ENCODE assay signal across 8 cellular contexts in the genomic region with DNA sequence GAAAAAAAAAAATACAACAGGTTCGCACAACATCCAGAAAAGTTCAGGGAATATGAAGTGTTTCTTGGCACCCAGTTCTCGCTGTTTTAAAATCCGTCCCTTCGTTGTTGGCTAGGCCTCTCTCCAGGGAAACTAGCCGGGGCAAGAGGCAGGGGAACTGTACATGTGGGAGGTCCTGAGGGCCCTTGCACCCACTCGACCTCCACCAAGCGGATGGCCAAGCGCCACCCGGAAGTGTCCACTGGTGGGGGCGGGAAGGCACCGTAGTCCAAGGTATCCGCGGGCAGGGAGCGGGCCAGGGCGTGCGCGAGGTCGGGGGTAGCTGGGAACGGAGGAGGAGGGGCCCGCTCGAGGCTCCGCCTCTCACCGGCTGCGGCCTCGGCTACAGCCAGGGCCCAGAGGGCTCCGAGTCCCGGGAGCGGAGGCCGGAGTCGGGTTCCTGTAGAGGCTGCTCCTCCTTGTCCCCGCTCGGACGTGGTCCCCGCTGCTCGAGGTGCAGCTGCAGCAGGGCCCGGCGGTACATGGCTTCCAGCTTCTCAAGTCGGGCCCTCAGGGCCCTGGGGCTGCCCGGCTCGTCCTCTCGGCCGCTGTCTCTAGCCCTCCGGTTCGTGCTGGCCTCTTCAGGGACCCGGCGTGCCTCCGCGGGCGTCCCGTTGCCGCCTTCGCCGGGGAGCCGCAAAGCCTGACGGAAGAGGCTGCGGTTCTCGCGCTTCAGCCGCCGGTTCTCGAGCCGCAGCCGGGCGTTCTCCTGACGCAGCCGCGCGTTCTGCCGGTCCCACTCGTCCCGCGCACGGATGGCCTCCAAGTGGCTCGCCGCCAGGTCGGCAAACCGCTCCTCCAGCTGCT. TPM values are rescaled to one million over a fixed set of nuclear protein-coding genes. Genes with fewer than 3 reads are reported as not detected.
DNase-seq lines count a peak whose midpoint lies in the region; ATAC-seq and TF ChIP-seq lines count a peak whose summit lies in the region.

No MANE protein-coding gene starts in this region.

- no peaks in the 10 kb centered on the region for H3K9me3 Mint-ChIP-seq in T-helper 2 cell treated with Interferon-gamma antibody and Interleukin-4, amounts not matched to agents 5 μg/mL and 100 μg/mL, for 36 hours
- H3K9me3 Mint-ChIP-seq in memory B cell = no peaks in the 10 kb centered on the region

- no peaks in the 10 kb centered on the region for H3K36me3 Mint-ChIP-seq in T-helper 2 cell treated with Interferon-gamma antibody and Interleukin-4, amounts not matched to agents 5 μg/mL and 100 μg/mL, for 36 hours (ENCODE audit: low read depth)
- H3K36me3 Mint-ChIP-seq in memory B cell = no peaks in the 10 kb centered on the region

- ATAC-seq in GM18505 (IDR thresholded peaks at IDR 0.05; ENCODE audit: unreplicated experiment) (peak; percentile 53), memory B cell (ENCODE audit: low read depth) (peak; percentile 38), GM21737 (IDR thresholded peaks at IDR 0.05; ENCODE audit: unreplicated experiment) (no peak)

- H3K27ac ChIP-seq in HUES6 (ENCODE audit: low read depth, low read length) (peak overlapping the region; percentile 76; the same call in 1 of the 2 replicates), epithelial cell of prostate (peak overlapping the region; percentile 92), temporal lobe (ENCODE audit: low read depth, low read length) (peak overlapping the region; percentile 85)

- no peaks in the 10 kb centered on the region for H3K27me3 ChIP-seq in HUES6 (ENCODE audit: control insufficient read depth, insufficient read depth, low read length)

- no peak for TF ChIP-seq POLR2A in GM18505 (IDR thresholded peaks at IDR 0.05; ENCODE audit: borderline replicate concordance, extremely low read depth, insufficient read depth, insufficient read length)

- peaks cover 6% of the 10 kb centered on the region for H3K27me3 Mint-ChIP-seq in T-helper 2 cell treated with Interferon-gamma antibody and Interleukin-4, amounts not matched to agents 5 μg/mL and 100 μg/mL, for 36 hours (ENCODE audit: low read depth)
- H3K27me3 Mint-ChIP-seq in memory B cell = peaks cover 4% of the 10 kb centered on the region

- 0 out of 2 replicates have a peak, but pooled peaks cover 5% of the 10 kb centered on the region for H3K9me3 ChIP-seq in HUES6 (ENCODE audit: control insufficient read depth, insufficient read depth, low read depth, low read length)

- H3K4me3 Mint-ChIP-seq in T-helper 2 cell treated with Interferon-gamma antibody and Interleukin-4, amounts not matched to agents 5 μg/mL and 100 μg/mL, for 36 hours = peak overlapping the region; percentile 50
- peak overlapping the region; percentile 55 for H3K4me3 Mint-ChIP-seq in memory B cell

- H3K9ac ChIP-seq in HUES6 (ENCODE audit: low read length) = peak overlapping the region; percentile 88

- H3K4me3 ChIP-seq in HUES6 (ENCODE audit: low read depth, low read length) = peak overlapping the region; percentile 58

- H3K4me1 ChIP-seq in HUES6 (ENCODE audit: control insufficient read depth, insufficient read depth, low read length) = peaks cover 13% of the 10 kb centered on the region

- H3K4me1 Mint-ChIP-seq in T-helper 2 cell treated with Interferon-gamma antibody and Interleukin-4, amounts not matched to agents 5 μg/mL and 100 μg/mL, for 36 hours (ENCODE audit: low read depth) = no peaks in the 10 kb centered on the region
- H3K4me1 Mint-ChIP-seq in memory B cell = no peaks in the 10 kb centered on the region

- H3K27ac Mint-ChIP-seq in T-helper 2 cell treated with Interferon-gamma antibody and Interleukin-4, amounts not matched to agents 5 μg/mL and 100 μg/mL, for 36 hours = no peak overlapping the region
- no peak overlapping the region for H3K27ac Mint-ChIP-seq in memory B cell

- DNase-seq in 8988T = peak; percentile 45
- DNase-seq in T-helper 2 cell treated with Interferon-gamma antibody and Interleukin-4, amounts not matched to agents 5 μg/mL and 100 μg/mL, for 36 hours (ENCODE audit: low spot score) = peak; percentile 5
- no peak for DNase-seq in epithelial cell of prostate (ENCODE audit: low read depth, low spot score)
- peak in 1 of 2 donors; percentile 9 for DNase-seq in memory B cell (ENCODE audit: low spot score in 2 of 2)

- no peaks in the 10 kb centered on the region for H3K36me3 ChIP-seq in HUES6 (ENCODE audit: control insufficient read depth, insufficient read depth, low read length)

RNA-seq across cellular contexts. Expression of a gene that starts 0.7 kb away (rescaled TPM):
- 10.1 TPM for total RNA-seq in temporal lobe
